In the genomic region with DNA sequence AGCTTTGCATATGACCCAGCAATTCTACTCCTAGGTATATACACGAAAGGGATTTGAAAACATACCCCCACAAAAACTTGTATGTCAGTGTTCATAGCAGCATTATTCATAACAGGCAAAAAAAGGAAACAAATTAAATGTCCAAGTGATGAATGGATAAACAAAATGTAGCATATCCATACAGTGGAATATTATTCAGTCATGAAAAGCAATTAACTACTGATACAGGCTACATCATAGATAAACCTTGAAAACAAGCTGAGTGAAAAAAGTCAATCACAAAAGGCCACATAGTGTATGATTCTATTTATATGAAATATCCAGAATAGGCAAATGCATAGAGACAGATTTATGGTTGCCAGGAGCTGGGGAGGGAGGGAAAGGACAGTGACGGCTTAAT, we compare ENCODE assay signal across 10 cellular contexts. TPM values are rescaled to one million over a fixed set of nuclear protein-coding genes. Genes with fewer than 3 reads are reported as not detected.
A peak's percentile ranks its signal among the peaks of the same experiment; 100 is the strongest.
DNase-seq lines count a peak whose midpoint lies in the region; ATAC-seq and TF ChIP-seq lines count a peak whose summit lies in the region.
"Had no signal": no experiment of that assay in that cellular context is flagged by ENCODE, and none has a peak within 500 bp of the region (broad histone marks: within the 10 kb centered on the region; RNA-seq: fewer than 3 reads in every experiment).

No MANE protein-coding gene starts in this region.

- H3K27me3 ChIP-seq in SJCRH30 (no peaks in the 10 kb centered on the region), tibial artery (no peaks in the 10 kb centered on the region)

- H3K9me3 Mint-ChIP-seq in activated CD8-positive, alpha-beta memory T cell treated with anti-CD3 and anti-CD28 coated beads, Interleukin-2, amount 10 ng/mL, durations not matched to agents 7 days and 5 days (ENCODE audit: low read depth) = no peaks in the 10 kb centered on the region
- H3K9me3 Mint-ChIP-seq: dendritic cell treated with granulocyte-macrophage colony-stimulating factor and Interleukin-4, amounts not matched to agents 40 ng/mL and 50 ng/mL, for 4 days had no signal

- peak overlapping the region; percentile 99 for H3K27ac Mint-ChIP-seq in activated CD8-positive, alpha-beta memory T cell treated with anti-CD3 and anti-CD28 coated beads, Interleukin-2, amount 10 ng/mL, durations not matched to agents 7 days and 5 days

- ATAC-seq in activated CD8-positive, alpha-beta memory T cell treated with anti-CD3 and anti-CD28 coated beads, Interleukin-2, amount 10 ng/mL, durations not matched to agents 7 days and 5 days = no peak
- no peak for ATAC-seq in HG03097 (IDR thresholded peaks at IDR 0.05; ENCODE audit: low FRiP score, unreplicated experiment)

- H3K4me1 Mint-ChIP-seq in activated CD8-positive, alpha-beta memory T cell treated with anti-CD3 and anti-CD28 coated beads, Interleukin-2, amount 10 ng/mL, durations not matched to agents 7 days and 5 days = peaks cover 34% of the 10 kb centered on the region

- H3K27ac ChIP-seq in SJCRH30 = peak overlapping the region; percentile 94
- H3K27ac ChIP-seq in tibial artery = no peak overlapping the region
- H3K27ac ChIP-seq in caudate nucleus (ENCODE audit: low read depth, low read length) = no peak overlapping the region

- H3K36me3 Mint-ChIP-seq in activated CD8-positive, alpha-beta memory T cell treated with anti-CD3 and anti-CD28 coated beads, Interleukin-2, amount 10 ng/mL, durations not matched to agents 7 days and 5 days = peaks cover 34% of the 10 kb centered on the region

- TF ChIP-seq CTCF in epithelial cell of proximal tubule (conservative IDR thresholded peaks at IDR 0.05; ENCODE audit: low read depth, low read length) (no peak), retinal pigment epithelial cell (conservative IDR thresholded peaks at IDR 0.05; ENCODE audit: low read depth, low read length) (no peak), tibial artery (IDR thresholded peaks at IDR 0.05) (no peak)

- H3K4me3 ChIP-seq in SJCRH30 = peak overlapping the region; percentile 98
- H3K4me3 ChIP-seq in epithelial cell of proximal tubule (ENCODE audit: low read depth, low read length) = peak overlapping the region; percentile 89
- H3K4me3 ChIP-seq in retinal pigment epithelial cell (ENCODE audit: low read length) = peak overlapping the region; percentile 99
- peak overlapping the region in 1 of 2 donors; percentile 64 for H3K4me3 ChIP-seq in tibial artery

- H3K4me1 ChIP-seq in SJCRH30 (no peaks in the 10 kb centered on the region), tibial artery (peaks cover 0 to 24% (median 17%) of the 10 kb centered on the region in 4 donors)

- peak overlapping the region; percentile 94 for H3K4me3 Mint-ChIP-seq in activated CD8-positive, alpha-beta memory T cell treated with anti-CD3 and anti-CD28 coated beads, Interleukin-2, amount 10 ng/mL, durations not matched to agents 7 days and 5 days

- CTCF ChIA-PET in activated CD8-positive, alpha-beta memory T cell treated with anti-CD3 and anti-CD28 coated beads, Interleukin-2, amount 10 ng/mL, durations not matched to agents 7 days and 5 days (lab: Charles Lee) = interaction anchor here (0.9 to 7.8 kb wide), 6 partner anchors 8 to 173 kb away, joined by 3 to 64 read pairs (median 5); a partner anchor contains a TSS

- DNase-seq in activated CD8-positive, alpha-beta memory T cell treated with anti-CD3 and anti-CD28 coated beads, Interleukin-2, amount 10 ng/mL, durations not matched to agents 7 days and 5 days = no peak
- no peak for DNase-seq in activated CD8-positive, alpha-beta memory T cell treated with anti-CD3 and anti-CD28 coated beads, Interleukin-2, amount 50 U/mL, for 48 hours
- DNase-seq in SJCRH30 (no peak), epithelial cell of proximal tubule (ENCODE audit: low read depth) (no peak), retinal pigment epithelial cell (ENCODE audit: low read depth) (no peak), tibial artery (no peak), caudate nucleus (lab: John Stamatoyannopoulos, UW) (no peak)

- H3K9me3 ChIP-seq in SJCRH30 (replicated peaks) (no peaks in the 10 kb centered on the region), tibial artery (no peaks in the 10 kb centered on the region)
- H3K9me3 ChIP-seq: mucosa of descending colon had no signal

- H3K36me3 ChIP-seq in SJCRH30 (peaks cover 18% of the 10 kb centered on the region; the same call in 1 of the 2 replicates), tibial artery (peaks cover 16 to 22% (median 17%) of the 10 kb centered on the region in 3 donors)

- intact Hi-C loops in tibial artery (cut with DNase I; ENCODE audit: low total_unique reads) = no loop called here

- H3K27me3 Mint-ChIP-seq in activated CD8-positive, alpha-beta memory T cell treated with anti-CD3 and anti-CD28 coated beads, Interleukin-2, amount 10 ng/mL, durations not matched to agents 7 days and 5 days = no peaks in the 10 kb centered on the region
- H3K27me3 Mint-ChIP-seq: dendritic cell treated with granulocyte-macrophage colony-stimulating factor and Interleukin-4, amounts not matched to agents 40 ng/mL and 50 ng/mL, for 4 days had no signal

RNA-seq across cellular contexts. Expression of a gene that starts 0.7 kb away (rescaled TPM):
- total RNA-seq in activated CD8-positive, alpha-beta memory T cell treated with anti-CD3 and anti-CD28 coated beads, Interleukin-2, amount 10 ng/mL, durations not matched to agents 7 days and 5 days = 10 to 100 TPM; 34.0 to 40.8 TPM
- 18.4 and 20.8 TPM in 2 replicates for total RNA-seq in SJCRH30 (2014; rRNA removed; shearing (Covaris generic))
- 13.2 and 13.8 TPM in 2 replicates for total RNA-seq in epithelial cell of proximal tubule

RNA-seq across cellular contexts. Expression of a gene that starts 0.7 kb away (rescaled TPM):
- 10 to 100 TPM; 65.7 to 81.8 TPM for total RNA-seq in activated CD8-positive, alpha-beta memory T cell treated with anti-CD3 and anti-CD28 coated beads, Interleukin-2, amount 10 ng/mL, durations not matched to agents 7 days and 5 days
- 43.8 and 44.4 TPM in 2 replicates for total RNA-seq in SJCRH30 (2014; rRNA removed; shearing (Covaris generic))
- total RNA-seq in epithelial cell of proximal tubule = 100 and 158 TPM in 2 replicates

RNA-seq across cellular contexts. Expression of a gene that starts 23.6 kb away (rescaled TPM):
- total RNA-seq in activated CD8-positive, alpha-beta memory T cell treated with anti-CD3 and anti-CD28 coated beads, Interleukin-2, amount 10 ng/mL, durations not matched to agents 7 days and 5 days = 10 to 100 TPM; 71.5 to 82.6 TPM
- 89.4 and 89.5 TPM in 2 replicates for total RNA-seq in SJCRH30 (2014; rRNA removed; shearing (Covaris generic))
- 147 and 234 TPM in 2 replicates for total RNA-seq in epithelial cell of proximal tubule

RNA-seq across cellular contexts. Expression of a gene that starts 27.8 kb away (rescaled TPM):
- 10 to 100 TPM; 33.1 to 38.2 TPM for total RNA-seq in activated CD8-positive, alpha-beta memory T cell treated with anti-CD3 and anti-CD28 coated beads, Interleukin-2, amount 10 ng/mL, durations not matched to agents 7 days and 5 days
- 17.9 and 18.5 TPM in 2 replicates for total RNA-seq in SJCRH30 (2014; rRNA removed; shearing (Covaris generic))
- 35.2 and 35.3 TPM in 2 replicates for total RNA-seq in epithelial cell of proximal tubule

RNA-seq across cellular contexts. Expression of a gene that starts 52.3 kb away (rescaled TPM):
- 10 to 100 TPM; 34.6 to 49.4 TPM for total RNA-seq in activated CD8-positive, alpha-beta memory T cell treated with anti-CD3 and anti-CD28 coated beads, Interleukin-2, amount 10 ng/mL, durations not matched to agents 7 days and 5 days
- total RNA-seq in SJCRH30 (2014; rRNA removed; shearing (Covaris generic)) = 6.3 and 6.7 TPM in 2 replicates
- total RNA-seq in epithelial cell of proximal tubule = 9.8 and 32.6 TPM in 2 replicates
